Comparison of ENCODE assay signal across 7 cellular contexts in the genomic region with DNA sequence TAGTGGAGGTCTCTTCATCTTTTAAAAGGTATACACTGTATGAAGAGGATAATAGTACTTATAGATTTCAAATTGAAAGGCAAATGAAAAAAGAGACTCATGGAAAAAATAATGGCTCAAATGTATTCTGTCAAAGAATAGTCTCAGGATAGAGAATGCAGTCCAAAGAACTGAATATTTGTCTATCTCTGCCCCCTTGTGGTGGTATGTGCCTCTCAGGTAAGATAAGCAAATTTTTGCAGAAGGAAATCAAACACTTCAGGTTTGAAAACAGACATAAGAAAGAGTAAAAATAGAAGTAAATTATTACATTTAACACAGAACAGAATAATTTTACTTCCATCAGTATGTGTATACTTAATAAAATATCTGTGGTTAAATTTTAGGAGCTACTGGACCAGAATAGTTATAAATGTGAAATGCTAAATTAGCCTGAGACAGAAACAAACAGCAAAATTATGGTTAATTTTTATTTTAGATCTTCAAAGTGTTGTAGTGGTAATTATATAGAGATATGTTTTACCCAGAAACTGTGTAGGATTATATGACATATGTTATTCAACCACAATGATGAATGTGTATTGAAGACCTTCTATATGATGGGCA.
DNase-seq lines count a peak whose midpoint lies in the region; ATAC-seq and TF ChIP-seq lines count a peak whose summit lies in the region.

No MANE protein-coding gene starts in this region.

- H3K27me3 ChIP-seq in left lung (no peaks in the 10 kb centered on the region), thyroid gland (no peaks in the 10 kb centered on the region)

- TF ChIP-seq CTCF in choroid plexus epithelial cell (conservative IDR thresholded peaks at IDR 0.05; ENCODE audit: low read depth, low read length) = peak; percentile 76
- peak; percentile 61 to 68 for TF ChIP-seq CTCF in left lung (IDR thresholded peaks at IDR 0.05)
- TF ChIP-seq CTCF in thyroid gland (IDR thresholded peaks at IDR 0.05) = peak; percentile 32 to 76 (median 54)

- H3K27ac ChIP-seq in left lung (no peak overlapping the region), thyroid gland (no peak overlapping the region)

- no peak for TF ChIP-seq POLR2A in thyroid gland (IDR thresholded peaks at IDR 0.05)

- DNase-seq in EH (ENCODE audit: low read depth) (peak; percentile 71), LoVo (ENCODE audit: low spot score) (peak; percentile 54), RPMI7951 (ENCODE audit: low read depth) (peak; percentile 60), choroid plexus epithelial cell (ENCODE audit: low read depth) (peak; percentile 84), left lung (no peak), thyroid gland (peak; percentile 35 to 53)

- no peak overlapping the region for H3K4me3 ChIP-seq in choroid plexus epithelial cell (ENCODE audit: low read depth, low read length)
- H3K4me3 ChIP-seq in left lung = no peak overlapping the region
- H3K4me3 ChIP-seq in thyroid gland (replicated peaks in 1 of 3) = no peak overlapping the region

- peak; percentile 72 for ATAC-seq in GM19467 (IDR thresholded peaks at IDR 0.05; ENCODE audit: unreplicated experiment)
- ATAC-seq in left lung = peak; percentile 83

- H3K9me3 ChIP-seq in left lung (no peaks in the 10 kb centered on the region), thyroid gland (no peaks in the 10 kb centered on the region)

- H3K4me1 ChIP-seq in left lung (peaks cover 0 to 2% of the 10 kb centered on the region in 2 donors), thyroid gland (no peaks in the 10 kb centered on the region)

- H3K36me3 ChIP-seq in left lung = no peaks in the 10 kb centered on the region
- H3K36me3 ChIP-seq in thyroid gland = no peaks in the 10 kb centered on the region

- intact Hi-C loops in left lung (cut with DNase I) = no loop called here
- intact Hi-C loops in thyroid gland (cut with DNase I) = no loop called here

Comparison
In these comparisons a context has a peak if more than half of its experiments do, and no peak if none do; other contexts are left out.
1. DNase-seq: peak in EH (single experiment), LoVo (single experiment), RPMI7951 (single experiment), choroid plexus epithelial cell (single experiment) and thyroid gland (2 of 2); none in left lung (0 of 2).
2. Peak in every context shown above with its lines, with median percentiles within 50 percentile points of each other: CTCF ChIP-seq.